ENCODE assay signal across 8 cellular contexts in the genomic region with DNA sequence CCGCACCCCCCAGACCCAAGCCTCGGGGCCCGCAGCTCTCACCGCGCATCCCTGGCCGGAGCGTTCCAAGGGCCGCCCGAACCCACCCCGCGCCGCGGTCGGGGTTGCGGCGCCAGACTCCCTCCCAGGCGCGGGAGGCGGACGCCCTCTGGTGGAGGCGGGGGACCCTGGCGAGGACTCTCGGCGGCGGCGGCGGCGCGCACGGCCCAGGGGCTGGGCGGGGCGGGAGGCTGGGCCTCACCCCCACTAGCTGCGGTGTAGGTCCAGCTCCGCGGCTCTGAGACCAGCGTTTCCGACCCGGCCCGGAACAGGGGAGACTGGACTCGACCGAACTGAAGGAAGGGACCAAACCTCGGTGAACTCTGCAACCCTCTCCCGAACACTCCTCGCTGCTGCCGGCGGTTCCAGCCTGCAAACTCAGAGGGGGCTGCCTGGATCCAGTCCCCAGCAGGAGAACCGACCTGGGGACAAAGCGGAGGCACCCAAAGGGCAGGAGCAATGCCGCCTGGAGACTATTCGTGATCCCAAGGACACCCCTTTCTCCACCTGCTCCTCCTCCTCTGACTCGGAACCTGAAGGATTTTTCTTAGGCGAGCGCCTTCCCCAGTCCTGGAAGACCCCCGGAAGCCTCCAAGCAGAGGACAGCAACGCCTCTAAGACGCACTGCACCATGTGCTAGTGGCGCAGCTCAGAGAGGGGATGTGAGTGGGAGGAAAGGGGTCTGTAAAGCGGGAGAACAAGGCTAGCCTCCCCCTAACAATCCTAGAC. TPM values are rescaled to one million over a fixed set of nuclear protein-coding genes. Genes with fewer than 3 reads are reported as not detected.
DNase-seq lines count a peak whose midpoint lies in the region; ATAC-seq and TF ChIP-seq lines count a peak whose summit lies in the region.

No MANE protein-coding gene starts in this region.

- H3K4me3 Mint-ChIP-seq in dendritic cell treated with granulocyte-macrophage colony-stimulating factor and Interleukin-4, amounts not matched to agents 40 ng/mL and 50 ng/mL, for 4 days, result peak overlapping the region; percentile 90

- peaks cover 1% of the 10 kb centered on the region for H3K27me3 Mint-ChIP-seq in dendritic cell treated with granulocyte-macrophage colony-stimulating factor and Interleukin-4, amounts not matched to agents 40 ng/mL and 50 ng/mL, for 4 days

- H3K27ac ChIP-seq in right lobe of liver, result peak overlapping the region; percentile 70 to 88 (median 88)

- peak; percentile 41; the same call in 1 of the 2 replicates for TF ChIP-seq CTCF in AG10803 (conservative IDR thresholded peaks at IDR 0.05; ENCODE audit: low read length)
- TF ChIP-seq CTCF in right lobe of liver (IDR thresholded peaks at IDR 0.05), result peak; percentile 77 to 93 (median 90)

- H3K36me3 ChIP-seq in right lobe of liver, result peaks cover 0 to 25% (median 8%) of the 10 kb centered on the region in 4 donors

- H3K36me3 Mint-ChIP-seq in dendritic cell treated with granulocyte-macrophage colony-stimulating factor and Interleukin-4, amounts not matched to agents 40 ng/mL and 50 ng/mL, for 4 days (ENCODE audit: low read depth), result peaks cover 36% of the 10 kb centered on the region

- peak overlapping the region; percentile 96 for H3K27ac Mint-ChIP-seq in dendritic cell treated with granulocyte-macrophage colony-stimulating factor and Interleukin-4, amounts not matched to agents 40 ng/mL and 50 ng/mL, for 4 days

- peaks cover 0 to 21% (median 11%) of the 10 kb centered on the region in 4 donors for H3K4me1 ChIP-seq in right lobe of liver

- TF ChIP-seq POLR2A in GM18951 (IDR thresholded peaks at IDR 0.05; ENCODE audit: extremely low read depth, insufficient read depth, insufficient read length), result peak; percentile 38
- TF ChIP-seq POLR2A in right lobe of liver (IDR thresholded peaks at IDR 0.05), result no peak

- intact Hi-C loops in dendritic cell treated with granulocyte-macrophage colony-stimulating factor and Interleukin-4, amounts not matched to agents 40 ng/mL and 50 ng/mL, for 4 days (cut with micrococcal nuclease), result loop anchor here (1.0 to 5.0 kb wide), 4 partner anchors 52 to 776 kb away; partner anchors contain the start of genes BYSL, MED20, TFEB and UBR2
- intact Hi-C loops in right lobe of liver (cut with DNase I), result loop anchor here (10.0 kb wide), 3 partner anchors 138 to 258 kb away; partner anchors contain the start of genes BYSL (in 1 of the 2) and MED20 (in 1 of the 2)

- no peaks in the 10 kb centered on the region for H3K27me3 ChIP-seq in right lobe of liver

- H3K4me1 Mint-ChIP-seq in dendritic cell treated with granulocyte-macrophage colony-stimulating factor and Interleukin-4, amounts not matched to agents 40 ng/mL and 50 ng/mL, for 4 days (ENCODE audit: low read depth), result peaks cover 50% of the 10 kb centered on the region

- H3K4me3 ChIP-seq in AG10803 (ENCODE audit: low read length), result peak overlapping the region; percentile 99
- peak overlapping the region; percentile 80 to 83 (median 81) for H3K4me3 ChIP-seq in right lobe of liver

- no peaks in the 10 kb centered on the region for H3K9me3 Mint-ChIP-seq in dendritic cell treated with granulocyte-macrophage colony-stimulating factor and Interleukin-4, amounts not matched to agents 40 ng/mL and 50 ng/mL, for 4 days

- in situ Hi-C loops in GM18951 (cut with MboI; ENCODE audit: low sequenced_read_pairs, unreplicated experiment), result no loop called here

- WGBS in right lobe of liver (ENCODE audit: insufficient coverage, low coverage, low lambda C conversion rate, missing lambda C conversion rate), result 0% methylated on average over 3 of the region's 58 CpGs

- no peaks in the 10 kb centered on the region for H3K9me3 ChIP-seq in right lobe of liver

- peak; percentile 50 for ATAC-seq in HG03196 (IDR thresholded peaks at IDR 0.05; ENCODE audit: unreplicated experiment)
- ATAC-seq in right lobe of liver, result peak; percentile 84 to 93 (median 88)

- DNase-seq in AG10803 (ENCODE audit: low read depth), result peak; percentile 73
- DNase-seq in NCI-H526 treated with DMSO at 0.1 percent for 48 hours (lab: John Stamatoyannopoulos, UW), result peak; percentile 55
- DNase-seq in activated CD4-positive, alpha-beta T cell treated with anti-CD3 and anti-CD28 coated beads, Interleukin-2, amount 50 U/mL, for 4 hours, result peak; percentile 82 to 84
- DNase-seq in right lobe of liver, result peak; percentile 91 to 92 (median 92)
- DNase-seq in stimulated activated CD4-positive, alpha-beta T cell treated with anti-CD3 and anti-CD28 coated beads, Interleukin-4, amount 100 ng/mL, for 24 hours, result peak; percentile 88

RNA-seq across cellular contexts. Expression of gene TOMM6, which starts 0.9 kb away (rescaled TPM):
- 100 to 1,000 TPM in 1 of 6 experiments, 10 to 100 TPM in 5; 61.8 to 104 (median 75.6) TPM for total RNA-seq in right lobe of liver

RNA-seq across cellular contexts. Expression of gene PRICKLE4, which starts 6.1 kb away (rescaled TPM):
- 1 to 10 TPM in 5 of 6 experiments, not detected in 1; 1.3 to 3.1 (median 2.7) TPM for total RNA-seq in right lobe of liver

RNA-seq across cellular contexts. Expression of gene FRS3, which starts 6.9 kb away (rescaled TPM):
- total RNA-seq in right lobe of liver, result 1 to 10 TPM in 5 of 6 experiments, under 1 TPM in 1; 0.68 to 3.0 (median 1.9) TPM

RNA-seq across cellular contexts. Expression of gene PGC, which starts 39.4 kb away (rescaled TPM):
- under 1 TPM in 1 of 6 experiments, not detected in 5; 0.31 TPM for total RNA-seq in right lobe of liver

RNA-seq across cellular contexts. Expression of gene TFEB, which starts 51.2 kb away (rescaled TPM):
- total RNA-seq in right lobe of liver, result 1 to 10 TPM; 4.5 to 9.2 (median 6.6) TPM

Comparison
In these comparisons a context has a peak if more than half of its experiments do, and no peak if none do; other contexts are left out.
1. Peak in every context shown above with its lines: DNase-seq, ATAC-seq, H3K4me3 ChIP-seq and H3K27ac ChIP-seq.